ENCODE assay signal across 10 cellular contexts in genomic region chr6:35318845-35319220, GRCh38. TPM values are rescaled to one million over a fixed set of nuclear protein-coding genes. Genes with fewer than 3 reads are reported as not detected.
DNase-seq lines count a peak whose midpoint lies in the region; ATAC-seq and TF ChIP-seq lines count a peak whose summit lies in the region.
"Had no signal": no experiment of that assay in that cellular context is flagged by ENCODE, and none has a peak within 500 bp of the region (broad histone marks: within the 10 kb centered on the region; RNA-seq: fewer than 3 reads in every experiment).

No MANE protein-coding gene starts in this region.

- H3K9ac ChIP-seq in SK-N-MC (ENCODE audit: insufficient read length), result peak overlapping the region; percentile 70

- TF ChIP-seq CTCF in AG09309 (IDR thresholded peaks at IDR 0.05; ENCODE audit: control insufficient read depth, insufficient read depth, low read depth, low read length, missing control alignments) (no peak), fibroblast of pulmonary artery (IDR thresholded peaks at IDR 0.05; ENCODE audit: low read length, missing control alignments) (no peak), osteocyte (IDR thresholded peaks at IDR 0.05) (no peak)

- peaks cover 14% of the 10 kb centered on the region for H3K4me1 Mint-ChIP-seq in osteocyte (ENCODE audit: unreplicated experiment)

- no peak for ATAC-seq in GM21619 (IDR thresholded peaks at IDR 0.05; ENCODE audit: unreplicated experiment)

- no peaks in the 10 kb centered on the region for H3K36me3 ChIP-seq in SK-N-MC (ENCODE audit: insufficient read depth, low read length)

- H3K4me3 Mint-ChIP-seq in osteocyte (ENCODE audit: unreplicated experiment), result peak overlapping the region; percentile 93
- H3K4me3 Mint-ChIP-seq: activated T-cell treated with anti-CD3 and anti-CD28 coated beads, Interleukin-2, amount 50 U/mL, for 24 hours had no signal

- DNase-seq in AG09309 (ENCODE audit: low read depth) (no peak), SK-N-MC (ENCODE audit: low read depth, low spot score) (no peak), fibroblast of pulmonary artery (ENCODE audit: low read depth) (no peak), osteocyte (ENCODE audit: extremely low spot score, unreplicated experiment) (no peak), NCI-H2171 (lab: John Stamatoyannopoulos, UW) (no peak), NCI-H2107 (lab: John Stamatoyannopoulos, UW) (no peak)
- DNase-seq in activated CD4-positive, alpha-beta T cell treated with anti-CD3 and anti-CD28 coated beads, Interleukin-2, amount 50 U/mL, for 1 hour, result no peak
- DNase-seq: activated T-cell treated with anti-CD3 and anti-CD28 coated beads, Interleukin-2, amount 50 U/mL, for 24 hours; RPMI8226 had no signal

- no peaks in the 10 kb centered on the region for H3K36me3 Mint-ChIP-seq in osteocyte (ENCODE audit: unreplicated experiment)

- peaks cover 5% of the 10 kb centered on the region for H3K9me3 Mint-ChIP-seq in osteocyte (ENCODE audit: unreplicated experiment)
- H3K9me3 Mint-ChIP-seq: activated T-cell treated with anti-CD3 and anti-CD28 coated beads, Interleukin-2, amount 50 U/mL, for 24 hours had no signal

- no peaks in the 10 kb centered on the region for H3K9me3 ChIP-seq in SK-N-MC (ENCODE audit: low read depth, low read length)

- H3K27ac Mint-ChIP-seq in osteocyte (ENCODE audit: unreplicated experiment), result peak overlapping the region; percentile 83

- no peak overlapping the region for H3K27ac ChIP-seq in SK-N-MC

- H3K4me3 ChIP-seq in AG09309 (ENCODE audit: control insufficient read depth, low read depth, low read length) (peak overlapping the region; percentile 50), SK-N-MC (peak overlapping the region; percentile 93), fibroblast of pulmonary artery (replicated peaks; ENCODE audit: low read depth, low read length) (peak overlapping the region; percentile 60)

- peaks cover 26% of the 10 kb centered on the region for H3K27me3 Mint-ChIP-seq in osteocyte (ENCODE audit: unreplicated experiment)
- H3K27me3 Mint-ChIP-seq: activated T-cell treated with anti-CD3 and anti-CD28 coated beads, Interleukin-2, amount 50 U/mL, for 24 hours had no signal

RNA-seq across cellular contexts. Expression of gene DEF6, which starts 21.2 kb away (rescaled TPM):
- total RNA-seq in osteocyte, result 0.52 and 0.59 TPM in 2 replicates

RNA-seq across cellular contexts. Expression of gene PPARD, which starts 23.5 kb away (rescaled TPM):
- 33.1 and 33.8 TPM in 2 replicates for total RNA-seq in osteocyte

RNA-seq across cellular contexts. Expression of gene ZNF76, which starts 59.3 kb away (rescaled TPM):
- total RNA-seq in osteocyte, result 29.3 and 32.9 TPM in 2 replicates
